8 cellular contexts compared by ENCODE assay signal in genomic region chr17:49677134-49677932, GRCh38. TPM values are rescaled to one million over a fixed set of nuclear protein-coding genes. Genes with fewer than 3 reads are reported as not detected.
DNase-seq lines count a peak whose midpoint lies in the region; ATAC-seq and TF ChIP-seq lines count a peak whose summit lies in the region.

No MANE protein-coding gene starts in this region.

- DNase-seq in A673 (ENCODE audit: low spot score), result peak; percentile 96
- peak; percentile 84 for DNase-seq in NCI-H510A (lab: John Stamatoyannopoulos, UW)
- DNase-seq in activated CD4-positive, alpha-beta T cell treated with anti-CD3 and anti-CD28 coated beads for 36 hours, result peak; percentile 98
- peak; percentile 96 for DNase-seq in choroid plexus epithelial cell (ENCODE audit: low read depth)
- DNase-seq in kidney tubule cell (ENCODE audit: low spot score), result peak; percentile 94
- DNase-seq in stimulated activated CD4-positive, alpha-beta T cell treated with anti-CD3 and anti-CD28 coated beads, Interleukin-15, amount 100 ng/mL, for 48 hours (ENCODE audit: low read depth in 2 of 2), result peak; percentile 93 to 95

- ATAC-seq in GM18870 (IDR thresholded peaks at IDR 0.05; ENCODE audit: unreplicated experiment) (peak; percentile 34), HG03432 (IDR thresholded peaks at IDR 0.05; ENCODE audit: unreplicated experiment) (peak; percentile 62)
- peak; percentile 67 for ATAC-seq in activated CD4-positive, alpha-beta T cell treated with anti-CD3 and anti-CD28 coated beads for 36 hours

- H3K27ac Mint-ChIP-seq in activated CD4-positive, alpha-beta T cell treated with anti-CD3 and anti-CD28 coated beads for 36 hours, result peak overlapping the region; percentile 96

- CTCF ChIA-PET in A673 (lab: Charles Lee), result interaction anchor here (0.5 to 1.0 kb wide), 11 partner anchors 30 to 670 kb away, joined by 3 to 17 read pairs (median 6); partner anchors contain the start of gene SLC35B1
- CTCF ChIA-PET in activated CD4-positive, alpha-beta T cell treated with anti-CD3 and anti-CD28 coated beads for 36 hours (lab: Charles Lee), result interaction anchor here (0.6 to 0.8 kb wide), 2 partner anchors 10 to 729 kb away, joined by 3 read pairs; no protein-coding TSS in a partner anchor

- peak overlapping the region; percentile 73 for H3K4me3 ChIP-seq in A673 (ENCODE audit: low read depth, low read length, poor library complexity, severe bottlenecking)
- peak overlapping the region; percentile 73 for H3K4me3 ChIP-seq in choroid plexus epithelial cell (ENCODE audit: low read depth, low read length)

- H3K27me3 Mint-ChIP-seq in activated CD4-positive, alpha-beta T cell treated with anti-CD3 and anti-CD28 coated beads for 36 hours, result no peaks in the 10 kb centered on the region

- no peaks in the 10 kb centered on the region for H3K9me3 Mint-ChIP-seq in activated CD4-positive, alpha-beta T cell treated with anti-CD3 and anti-CD28 coated beads for 36 hours (ENCODE audit: low read depth)

- BruUV-seq in A673 (replicated peaks; lab: Mats Ljungman, UMichigan), result TSS peak; percentile 54

- POLR2A ChIA-PET in A673 (lab: Charles Lee; ENCODE audit: low non-redundant PET), result interaction anchor here (0.6 to 0.7 kb wide), 6 partner anchors 31 to 443 kb away, joined by 3 to 10 read pairs (median 7); partner anchors contain the start of gene FAM117A
- POLR2A ChIA-PET in activated CD4-positive, alpha-beta T cell treated with anti-CD3 and anti-CD28 coated beads for 36 hours (lab: Charles Lee), result interaction anchor here (0.7 to 0.9 kb wide), 3 partner anchors 19 to 485 kb away, joined by 3 to 8 read pairs (median 6); no protein-coding TSS in a partner anchor

- H3K27me3 ChIP-seq in A673 (replicated peaks; ENCODE audit: insufficient read depth, low read depth, low read length, poor library complexity), result no peaks in the 10 kb centered on the region

- TF ChIP-seq CTCF in A673 (conservative IDR thresholded peaks at IDR 0.05; ENCODE audit: low read depth, low read length) (no peak), choroid plexus epithelial cell (conservative IDR thresholded peaks at IDR 0.05; ENCODE audit: low read depth, low read length) (peak; percentile 34)

- H3K4me3 Mint-ChIP-seq in activated CD4-positive, alpha-beta T cell treated with anti-CD3 and anti-CD28 coated beads for 36 hours, result peak overlapping the region; percentile 95

- H3K4me1 ChIP-seq in A673 (ENCODE audit: insufficient read depth, low read length, poor library complexity, severe bottlenecking), result peaks cover 14% of the 10 kb centered on the region

- H3K36me3 ChIP-seq in A673 (ENCODE audit: insufficient read depth, low read length, poor library complexity, severe bottlenecking), result no peaks in the 10 kb centered on the region

- H3K27ac ChIP-seq in A673 (ENCODE audit: low read depth, low read length, poor library complexity, severe bottlenecking), result peak overlapping the region; percentile 92

- H3K4me1 Mint-ChIP-seq in activated CD4-positive, alpha-beta T cell treated with anti-CD3 and anti-CD28 coated beads for 36 hours, result peaks cover 43% of the 10 kb centered on the region

- intact Hi-C loops in A673 (cut with micrococcal nuclease; ENCODE audit: unreplicated experiment), result no loop called here
- intact Hi-C loops in activated CD4-positive, alpha-beta T cell treated with anti-CD3 and anti-CD28 coated beads for 36 hours (cut with DNase I, micrococcal nuclease), result loop anchor here (1.0 to 5.0 kb wide), 8 partner anchors 31 to 769 kb away; partner anchors contain the start of genes NXPH3 (in 1 of the 2), PPP1R9B (in 1 of the 2), UBE2Z (in 1 of the 2) and XYLT2 (in 1 of the 2)

- no peaks in the 10 kb centered on the region for H3K9me3 ChIP-seq in A673 (ENCODE audit: low read depth, low read length, poor library complexity, severe bottlenecking)

- peaks cover 32% of the 10 kb centered on the region for H3K36me3 Mint-ChIP-seq in activated CD4-positive, alpha-beta T cell treated with anti-CD3 and anti-CD28 coated beads for 36 hours (ENCODE audit: low read depth)

RNA-seq across cellular contexts. Expression of gene SPOP, which starts 0.6 kb away (rescaled TPM):
- total RNA-seq in A673 (2021), result 53.4 and 66.6 TPM in 2 replicates
- 10 to 100 TPM; 57.0 to 64.6 TPM for total RNA-seq in activated CD4-positive, alpha-beta T cell treated with anti-CD3 and anti-CD28 coated beads for 36 hours

RNA-seq across cellular contexts. Expression of gene SLC35B1, which starts 30.4 kb away (rescaled TPM):
- 104 and 106 TPM in 2 replicates for total RNA-seq in A673 (2021)
- total RNA-seq in activated CD4-positive, alpha-beta T cell treated with anti-CD3 and anti-CD28 coated beads for 36 hours, result 10 to 100 TPM; 43.9 to 59.4 TPM

Comparison
In these comparisons a context has a peak if more than half of its experiments do, and no peak if none do; other contexts are left out.
1. Peak in every context shown above with its lines: DNase-seq, ATAC-seq, H3K4me3 ChIP-seq and H3K27ac ChIP-seq.